In the genomic region with DNA sequence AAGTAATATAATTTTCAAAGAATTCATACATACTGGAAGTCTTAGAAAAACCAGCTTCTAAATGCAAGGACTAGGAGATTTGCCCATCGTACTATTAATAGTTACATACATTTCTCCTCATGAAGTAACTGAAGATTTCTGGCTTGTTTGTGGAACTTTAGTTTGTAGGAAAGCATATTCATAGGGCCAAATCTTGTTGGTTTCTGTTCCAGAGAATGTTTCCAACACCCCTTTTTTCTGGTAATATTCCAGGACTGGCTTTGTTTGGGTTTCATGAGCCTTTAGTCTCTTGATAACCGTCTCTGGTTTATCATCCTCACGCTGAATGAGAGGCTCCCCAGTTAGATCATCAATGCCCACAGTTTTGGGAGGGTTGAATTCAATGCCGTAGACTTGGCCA, we compare ENCODE assay signal across 16 cellular contexts.
"Had no signal": no experiment of that assay in that cellular context is flagged by ENCODE, and none has a peak within 500 bp of the region (broad histone marks: within the 10 kb centered on the region; RNA-seq: fewer than 3 reads in every experiment).

No MANE protein-coding gene starts in this region.

- ATAC-seq: gastrocnemius medialis, heart right ventricle, left cardiac atrium, lower lobe of right lung had no signal

- H3K4me1 ChIP-seq: colonic mucosa, gastrocnemius medialis, heart right ventricle, left ventricle myocardium inferior, lower lobe of right lung had no signal

- DNase-seq: colonic mucosa; dermis blood vessel endothelial cell; esophagus squamous epithelium; gastrocnemius medialis; heart right ventricle; immature natural killer cell; kidney; left cardiac atrium; left ventricle myocardium inferior; lower lobe of right lung; naive B cell; occipital lobe; small intestine; stimulated activated CD4-positive, alpha-beta T cell treated with anti-CD3 and anti-CD28 coated beads, Interleukin-12 subunit alpha, Interleukin-12 subunit beta, amount 100 ng/mL, for 4 hours; stimulated activated naive CD4-positive, alpha-beta T cell; stomach had no signal

- H3K4me3 ChIP-seq: colonic mucosa, esophagus squamous epithelium, gastrocnemius medialis, heart right ventricle, left ventricle myocardium inferior, lower lobe of right lung, stomach had no signal

- H3K27ac ChIP-seq: colonic mucosa, esophagus squamous epithelium, gastrocnemius medialis, heart right ventricle, left ventricle myocardium inferior, lower lobe of right lung, stomach had no signal

- H3K36me3 ChIP-seq: colonic mucosa, esophagus squamous epithelium, gastrocnemius medialis, heart right ventricle, left ventricle myocardium inferior, lower lobe of right lung, stomach had no signal

- H3K9me3 ChIP-seq: colonic mucosa, esophagus squamous epithelium, gastrocnemius medialis, heart right ventricle, left ventricle myocardium inferior, lower lobe of right lung, stomach had no signal

- H3K27me3 ChIP-seq: colonic mucosa, esophagus squamous epithelium, gastrocnemius medialis, heart right ventricle, stomach had no signal
